1 cellular context compared by ENCODE assay signal in genomic region chr2:238100049-238100820, GRCh38.
TF ChIP-seq lines count a peak whose summit lies in the region.

A gene with protein sequence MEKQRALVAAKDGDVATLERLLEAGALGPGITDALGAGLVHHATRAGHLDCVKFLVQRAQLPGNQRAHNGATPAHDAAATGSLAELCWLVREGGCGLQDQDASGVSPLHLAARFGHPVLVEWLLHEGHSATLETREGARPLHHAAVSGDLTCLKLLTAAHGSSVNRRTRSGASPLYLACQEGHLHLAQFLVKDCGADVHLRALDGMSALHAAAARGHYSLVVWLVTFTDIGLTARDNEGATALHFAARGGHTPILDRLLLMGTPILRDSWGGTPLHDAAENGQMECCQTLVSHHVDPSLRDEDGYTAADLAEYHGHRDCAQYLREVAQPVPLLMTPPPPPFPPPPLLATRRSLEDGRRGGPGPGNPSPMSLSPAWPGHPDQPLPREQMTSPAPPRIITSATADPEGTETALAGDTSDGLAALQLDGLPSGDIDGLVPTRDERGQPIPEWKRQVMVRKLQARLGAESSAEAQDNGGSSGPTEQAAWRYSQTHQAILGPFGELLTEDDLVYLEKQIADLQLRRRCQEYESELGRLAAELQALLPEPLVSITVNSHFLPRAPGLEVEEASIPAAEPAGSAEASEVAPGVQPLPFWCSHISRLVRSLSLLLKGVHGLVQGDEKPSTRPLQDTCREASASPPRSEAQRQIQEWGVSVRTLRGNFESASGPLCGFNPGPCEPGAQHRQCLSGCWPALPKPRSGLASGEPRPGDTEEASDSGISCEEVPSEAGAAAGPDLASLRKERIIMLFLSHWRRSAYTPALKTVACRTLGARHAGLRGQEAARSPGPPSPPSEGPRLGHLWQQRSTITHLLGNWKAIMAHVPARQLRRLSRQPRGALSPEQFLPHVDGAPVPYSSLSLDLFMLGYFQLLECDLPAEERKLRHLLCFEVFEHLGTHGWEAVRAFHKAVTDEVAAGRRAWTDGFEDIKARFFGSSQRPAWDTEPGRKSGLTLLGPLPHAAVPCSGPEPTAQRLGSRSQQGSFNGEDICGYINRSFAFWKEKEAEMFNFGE (plus strand): TSS chr2:238100340. CDS start chr2:238100420, 80 bp downstream.

TF ChIP-seq in SK-N-SH, 30 proteins besides CTCF, POLR2A, EP300 and RAD21 (continued from another document):
- TF ChIP-seq NFIC (IDR thresholded peaks at IDR 0.05; ENCODE audit: borderline replicate concordance) (no peak), POLR2AphosphoS5 (IDR thresholded peaks at IDR 0.05; ENCODE audit: low read depth, low read length) (no peak), RCOR1 (IDR thresholded peaks at IDR 0.05; ENCODE audit: low read length) (no peak), GATA2 (CRISPR knock-in tag; IDR thresholded peaks at IDR 0.05) (no peak), RXRA (IDR thresholded peaks at IDR 0.05; ENCODE audit: borderline replicate concordance, low read depth) (no peak), NRF1 (IDR thresholded peaks at IDR 0.05; ENCODE audit: low read depth, low read length) (no peak), FOXJ3 (CRISPR knock-in tag; IDR thresholded peaks at IDR 0.05) (no peak), TCF12 (IDR thresholded peaks at IDR 0.05) (no peak), MXI1 (IDR thresholded peaks at IDR 0.05; ENCODE audit: low read depth, low read length) (no peak), REST (IDR thresholded peaks at IDR 0.05; ENCODE audit: low read depth, low read length) (no peak), FOSL2 (IDR thresholded peaks at IDR 0.05; ENCODE audit: borderline replicate concordance, low read depth) (no peak), TEAD4 (IDR thresholded peaks at IDR 0.05; ENCODE audit: borderline replicate concordance, insufficient read depth) (no peak), TAF1 (IDR thresholded peaks at IDR 0.05; ENCODE audit: borderline replicate concordance, low read depth, low read length) (no peak), SIN3A (IDR thresholded peaks at IDR 0.05; ENCODE audit: borderline replicate concordance, low read depth, low read length) (no peak), SMC3 (IDR thresholded peaks at IDR 0.05; ENCODE audit: low read depth, low read length) (no peak), FOXM1 (IDR thresholded peaks at IDR 0.05; ENCODE audit: low read depth) (no peak)
- TF ChIP-seq, protein P1, sequence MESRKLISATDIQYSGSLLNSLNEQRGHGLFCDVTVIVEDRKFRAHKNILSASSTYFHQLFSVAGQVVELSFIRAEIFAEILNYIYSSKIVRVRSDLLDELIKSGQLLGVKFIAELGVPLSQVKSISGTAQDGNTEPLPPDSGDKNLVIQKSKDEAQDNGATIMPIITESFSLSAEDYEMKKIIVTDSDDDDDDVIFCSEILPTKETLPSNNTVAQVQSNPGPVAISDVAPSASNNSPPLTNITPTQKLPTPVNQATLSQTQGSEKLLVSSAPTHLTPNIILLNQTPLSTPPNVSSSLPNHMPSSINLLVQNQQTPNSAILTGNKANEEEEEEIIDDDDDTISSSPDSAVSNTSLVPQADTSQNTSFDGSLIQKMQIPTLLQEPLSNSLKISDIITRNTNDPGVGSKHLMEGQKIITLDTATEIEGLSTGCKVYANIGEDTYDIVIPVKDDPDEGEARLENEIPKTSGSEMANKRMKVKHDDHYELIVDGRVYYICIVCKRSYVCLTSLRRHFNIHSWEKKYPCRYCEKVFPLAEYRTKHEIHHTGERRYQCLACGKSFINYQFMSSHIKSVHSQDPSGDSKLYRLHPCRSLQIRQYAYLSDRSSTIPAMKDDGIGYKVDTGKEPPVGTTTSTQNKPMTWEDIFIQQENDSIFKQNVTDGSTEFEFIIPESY (IDR thresholded peaks at IDR 0.05; ENCODE audit: borderline replicate concordance, low read depth) = no peak
- TF ChIP-seq, protein P2, sequence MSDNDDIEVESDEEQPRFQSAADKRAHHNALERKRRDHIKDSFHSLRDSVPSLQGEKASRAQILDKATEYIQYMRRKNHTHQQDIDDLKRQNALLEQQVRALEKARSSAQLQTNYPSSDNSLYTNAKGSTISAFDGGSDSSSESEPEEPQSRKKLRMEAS (IDR thresholded peaks at IDR 0.05; ENCODE audit: low read depth) = no peak
